1 cellular context compared by ENCODE assay signal in the genomic region with DNA sequence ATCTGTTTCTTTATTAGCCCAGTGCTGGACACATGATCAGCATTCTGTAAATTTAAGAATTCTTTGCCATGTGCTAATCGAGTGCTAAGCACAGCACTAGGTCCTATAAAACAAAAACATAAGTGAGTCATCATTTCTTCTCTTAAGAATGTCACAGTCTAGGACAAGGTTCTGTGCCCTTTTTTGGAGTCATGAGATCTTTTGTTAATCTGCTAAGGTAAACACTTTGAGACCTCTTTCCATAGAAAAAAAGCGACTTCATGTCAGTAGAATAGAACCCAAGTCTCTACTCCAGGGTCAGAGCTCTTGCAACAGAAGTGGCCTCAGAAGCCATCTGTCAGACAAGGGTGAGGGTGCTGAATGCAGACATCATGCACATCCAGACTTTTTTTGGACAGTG.
TF ChIP-seq lines count a peak whose summit lies in the region.

No MANE protein-coding gene starts in this region.

TF ChIP-seq in GM23338, 12 proteins besides CTCF, POLR2A, EP300 and RAD21:
- TF ChIP-seq, protein P1, sequence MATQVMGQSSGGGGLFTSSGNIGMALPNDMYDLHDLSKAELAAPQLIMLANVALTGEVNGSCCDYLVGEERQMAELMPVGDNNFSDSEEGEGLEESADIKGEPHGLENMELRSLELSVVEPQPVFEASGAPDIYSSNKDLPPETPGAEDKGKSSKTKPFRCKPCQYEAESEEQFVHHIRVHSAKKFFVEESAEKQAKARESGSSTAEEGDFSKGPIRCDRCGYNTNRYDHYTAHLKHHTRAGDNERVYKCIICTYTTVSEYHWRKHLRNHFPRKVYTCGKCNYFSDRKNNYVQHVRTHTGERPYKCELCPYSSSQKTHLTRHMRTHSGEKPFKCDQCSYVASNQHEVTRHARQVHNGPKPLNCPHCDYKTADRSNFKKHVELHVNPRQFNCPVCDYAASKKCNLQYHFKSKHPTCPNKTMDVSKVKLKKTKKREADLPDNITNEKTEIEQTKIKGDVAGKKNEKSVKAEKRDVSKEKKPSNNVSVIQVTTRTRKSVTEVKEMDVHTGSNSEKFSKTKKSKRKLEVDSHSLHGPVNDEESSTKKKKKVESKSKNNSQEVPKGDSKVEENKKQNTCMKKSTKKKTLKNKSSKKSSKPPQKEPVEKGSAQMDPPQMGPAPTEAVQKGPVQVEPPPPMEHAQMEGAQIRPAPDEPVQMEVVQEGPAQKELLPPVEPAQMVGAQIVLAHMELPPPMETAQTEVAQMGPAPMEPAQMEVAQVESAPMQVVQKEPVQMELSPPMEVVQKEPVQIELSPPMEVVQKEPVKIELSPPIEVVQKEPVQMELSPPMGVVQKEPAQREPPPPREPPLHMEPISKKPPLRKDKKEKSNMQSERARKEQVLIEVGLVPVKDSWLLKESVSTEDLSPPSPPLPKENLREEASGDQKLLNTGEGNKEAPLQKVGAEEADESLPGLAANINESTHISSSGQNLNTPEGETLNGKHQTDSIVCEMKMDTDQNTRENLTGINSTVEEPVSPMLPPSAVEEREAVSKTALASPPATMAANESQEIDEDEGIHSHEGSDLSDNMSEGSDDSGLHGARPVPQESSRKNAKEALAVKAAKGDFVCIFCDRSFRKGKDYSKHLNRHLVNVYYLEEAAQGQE (IDR thresholded peaks at IDR 0.05; ENCODE audit: unreplicated experiment), result no peak
- TF ChIP-seq ZNF331 (CRISPR knock-in tag; IDR thresholded peaks at IDR 0.05; ENCODE audit: low read depth), result no peak
- no peak for TF ChIP-seq NANOG (IDR thresholded peaks at IDR 0.05; ENCODE audit: borderline replicate concordance)
- no peak for TF ChIP-seq ZNF114 (CRISPR knock-in tag; IDR thresholded peaks at IDR 0.05)
- no peak for TF ChIP-seq POLR2AphosphoS5 (IDR thresholded peaks at IDR 0.05; ENCODE audit: low read depth)
- TF ChIP-seq EZH2phosphoT487 (IDR thresholded peaks at IDR 0.05; ENCODE audit: unreplicated experiment), result no peak
- no peak for TF ChIP-seq CREB1 (CRISPR knock-in tag; IDR thresholded peaks at IDR 0.05; ENCODE audit: low read depth)
- TF ChIP-seq, protein P2, sequence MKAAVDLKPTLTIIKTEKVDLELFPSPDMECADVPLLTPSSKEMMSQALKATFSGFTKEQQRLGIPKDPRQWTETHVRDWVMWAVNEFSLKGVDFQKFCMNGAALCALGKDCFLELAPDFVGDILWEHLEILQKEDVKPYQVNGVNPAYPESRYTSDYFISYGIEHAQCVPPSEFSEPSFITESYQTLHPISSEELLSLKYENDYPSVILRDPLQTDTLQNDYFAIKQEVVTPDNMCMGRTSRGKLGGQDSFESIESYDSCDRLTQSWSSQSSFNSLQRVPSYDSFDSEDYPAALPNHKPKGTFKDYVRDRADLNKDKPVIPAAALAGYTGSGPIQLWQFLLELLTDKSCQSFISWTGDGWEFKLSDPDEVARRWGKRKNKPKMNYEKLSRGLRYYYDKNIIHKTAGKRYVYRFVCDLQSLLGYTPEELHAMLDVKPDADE (IDR thresholded peaks at IDR 0.05), result no peak
- TF ChIP-seq, protein P3, sequence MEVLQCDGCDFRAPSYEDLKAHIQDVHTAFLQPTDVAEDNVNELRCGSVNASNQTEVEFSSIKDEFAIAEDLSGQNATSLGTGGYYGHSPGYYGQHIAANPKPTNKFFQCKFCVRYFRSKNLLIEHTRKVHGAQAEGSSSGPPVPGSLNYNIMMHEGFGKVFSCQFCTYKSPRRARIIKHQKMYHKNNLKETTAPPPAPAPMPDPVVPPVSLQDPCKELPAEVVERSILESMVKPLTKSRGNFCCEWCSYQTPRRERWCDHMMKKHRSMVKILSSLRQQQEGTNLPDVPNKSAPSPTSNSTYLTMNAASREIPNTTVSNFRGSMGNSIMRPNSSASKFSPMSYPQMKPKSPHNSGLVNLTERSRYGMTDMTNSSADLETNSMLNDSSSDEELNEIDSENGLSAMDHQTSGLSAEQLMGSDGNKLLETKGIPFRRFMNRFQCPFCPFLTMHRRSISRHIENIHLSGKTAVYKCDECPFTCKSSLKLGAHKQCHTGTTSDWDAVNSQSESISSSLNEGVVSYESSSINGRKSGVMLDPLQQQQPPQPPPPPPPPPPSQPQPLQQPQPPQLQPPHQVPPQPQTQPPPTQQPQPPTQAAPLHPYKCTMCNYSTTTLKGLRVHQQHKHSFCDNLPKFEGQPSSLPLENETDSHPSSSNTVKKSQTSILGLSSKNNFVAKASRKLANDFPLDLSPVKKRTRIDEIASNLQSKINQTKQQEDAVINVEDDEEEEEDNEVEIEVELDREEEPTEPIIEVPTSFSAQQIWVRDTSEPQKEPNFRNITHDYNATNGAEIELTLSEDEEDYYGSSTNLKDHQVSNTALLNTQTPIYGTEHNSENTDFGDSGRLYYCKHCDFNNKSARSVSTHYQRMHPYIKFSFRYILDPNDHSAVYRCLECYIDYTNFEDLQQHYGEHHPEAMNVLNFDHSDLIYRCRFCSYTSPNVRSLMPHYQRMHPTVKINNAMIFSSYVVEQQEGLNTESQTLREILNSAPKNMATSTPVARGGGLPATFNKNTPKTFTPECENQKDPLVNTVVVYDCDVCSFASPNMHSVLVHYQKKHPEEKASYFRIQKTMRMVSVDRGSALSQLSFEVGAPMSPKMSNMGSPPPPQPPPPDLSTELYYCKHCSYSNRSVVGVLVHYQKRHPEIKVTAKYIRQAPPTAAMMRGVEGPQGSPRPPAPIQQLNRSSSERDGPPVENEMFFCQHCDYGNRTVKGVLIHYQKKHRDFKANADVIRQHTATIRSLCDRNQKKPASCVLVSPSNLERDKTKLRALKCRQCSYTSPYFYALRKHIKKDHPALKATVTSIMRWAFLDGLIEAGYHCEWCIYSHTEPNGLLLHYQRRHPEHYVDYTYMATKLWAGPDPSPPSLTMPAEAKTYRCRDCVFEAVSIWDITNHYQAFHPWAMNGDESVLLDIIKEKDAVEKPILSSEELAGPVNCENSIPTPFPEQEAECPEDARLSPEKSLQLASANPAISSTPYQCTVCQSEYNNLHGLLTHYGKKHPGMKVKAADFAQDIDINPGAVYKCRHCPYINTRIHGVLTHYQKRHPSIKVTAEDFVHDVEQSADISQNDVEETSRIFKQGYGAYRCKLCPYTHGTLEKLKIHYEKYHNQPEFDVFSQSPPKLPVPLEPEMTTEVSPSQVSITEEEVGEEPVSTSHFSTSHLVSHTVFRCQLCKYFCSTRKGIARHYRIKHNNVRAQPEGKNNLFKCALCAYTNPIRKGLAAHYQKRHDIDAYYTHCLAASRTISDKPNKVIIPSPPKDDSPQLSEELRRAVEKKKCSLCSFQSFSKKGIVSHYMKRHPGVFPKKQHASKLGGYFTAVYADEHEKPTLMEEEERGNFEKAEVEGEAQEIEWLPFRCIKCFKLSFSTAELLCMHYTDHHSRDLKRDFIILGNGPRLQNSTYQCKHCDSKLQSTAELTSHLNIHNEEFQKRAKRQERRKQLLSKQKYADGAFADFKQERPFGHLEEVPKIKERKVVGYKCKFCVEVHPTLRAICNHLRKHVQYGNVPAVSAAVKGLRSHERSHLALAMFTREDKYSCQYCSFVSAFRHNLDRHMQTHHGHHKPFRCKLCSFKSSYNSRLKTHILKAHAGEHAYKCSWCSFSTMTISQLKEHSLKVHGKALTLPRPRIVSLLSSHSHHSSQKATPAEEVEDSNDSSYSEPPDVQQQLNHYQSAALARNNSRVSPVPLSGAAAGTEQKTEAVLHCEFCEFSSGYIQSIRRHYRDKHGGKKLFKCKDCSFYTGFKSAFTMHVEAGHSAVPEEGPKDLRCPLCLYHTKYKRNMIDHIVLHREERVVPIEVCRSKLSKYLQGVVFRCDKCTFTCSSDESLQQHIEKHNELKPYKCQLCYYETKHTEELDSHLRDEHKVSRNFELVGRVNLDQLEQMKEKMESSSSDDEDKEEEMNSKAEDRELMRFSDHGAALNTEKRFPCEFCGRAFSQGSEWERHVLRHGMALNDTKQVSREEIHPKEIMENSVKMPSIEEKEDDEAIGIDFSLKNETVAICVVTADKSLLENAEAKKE (CRISPR knock-in tag; IDR thresholded peaks at IDR 0.05), result no peak
- TF ChIP-seq EZH2 (IDR thresholded peaks at IDR 0.05; ENCODE audit: low read depth, unreplicated experiment), result no peak
- no peak for TF ChIP-seq STAT1 (IDR thresholded peaks at IDR 0.05; ENCODE audit: unreplicated experiment)
- no peak for TF ChIP-seq JUNB (IDR thresholded peaks at IDR 0.05; ENCODE audit: unreplicated experiment)
